2 cellular contexts compared by ENCODE assay signal in genomic region chr15:91001209-91001608, GRCh38.
TF ChIP-seq lines count a peak whose summit lies in the region.

No MANE protein-coding gene starts in this region.

TF ChIP-seq in HepG2, 621 proteins besides CTCF, POLR2A, EP300 and RAD21:
- TF ChIP-seq MAFF (IDR thresholded peaks at IDR 0.05; ENCODE audit: low read depth, low read length) = peak; percentile 24; the same call in 1 of the 2 replicates
- no peak for TF ChIP-seq DBP (CRISPR knock-in tag; IDR thresholded peaks at IDR 0.05; ENCODE audit: not compliant biosample characterization)
- peak; percentile 61 to 62 for TF ChIP-seq MAFK (conservative IDR thresholded peaks at IDR 0.05 in 1 of 2, IDR thresholded peaks at IDR 0.05 in 1 of 2; ENCODE audit: low read length in 2 of 2)

TF ChIP-seq in K562, 482 proteins besides CTCF, POLR2A, EP300 and RAD21:
- no peak for TF ChIP-seq MXI1 (IDR thresholded peaks at IDR 0.05; ENCODE audit: low read depth, low read length)
- TF ChIP-seq BMI1 (IDR thresholded peaks at IDR 0.05; ENCODE audit: low read length) = no peak
- TF ChIP-seq PCBP2 (IDR thresholded peaks at IDR 0.05; ENCODE audit: low read depth, low read length, poor library complexity, severe bottlenecking) = no peak
- TF ChIP-seq PTRF (tag; IDR thresholded peaks at IDR 0.05) = no peak
- TF ChIP-seq CBFA2T2 (conservative IDR thresholded peaks at IDR 0.05) = no peak
- peak; percentile 71 for TF ChIP-seq ZNF316 (IDR thresholded peaks at IDR 0.05)
- TF ChIP-seq GATAD2A (IDR thresholded peaks at IDR 0.05) = no peak
- peak; percentile 48; the same call in 1 of the 2 replicates for TF ChIP-seq C11orf30 (IDR thresholded peaks at IDR 0.05; ENCODE audit: low read depth)
- no peak for TF ChIP-seq E2F5 (CRISPR knock-in tag; IDR thresholded peaks at IDR 0.05)
- 0 out of 2 replicates have a peak, but pooled peaks have one; percentile 1 for TF ChIP-seq MAFF (IDR thresholded peaks at IDR 0.05; ENCODE audit: low read length)
- no peak for TF ChIP-seq ZFP36 (IDR thresholded peaks at IDR 0.05; ENCODE audit: low read depth, low read length, partially characterized antibody)
- no peak for TF ChIP-seq SP1 (CRISPR knock-in tag; IDR thresholded peaks at IDR 0.05)
- no peak for TF ChIP-seq LARP7 (IDR thresholded peaks at IDR 0.05)
- no peak for TF ChIP-seq EZH2 (IDR thresholded peaks at IDR 0.05; ENCODE audit: borderline replicate concordance, low read depth, low read length)
